Comparison of ENCODE assay signal across 16 cellular contexts in the genomic region with DNA sequence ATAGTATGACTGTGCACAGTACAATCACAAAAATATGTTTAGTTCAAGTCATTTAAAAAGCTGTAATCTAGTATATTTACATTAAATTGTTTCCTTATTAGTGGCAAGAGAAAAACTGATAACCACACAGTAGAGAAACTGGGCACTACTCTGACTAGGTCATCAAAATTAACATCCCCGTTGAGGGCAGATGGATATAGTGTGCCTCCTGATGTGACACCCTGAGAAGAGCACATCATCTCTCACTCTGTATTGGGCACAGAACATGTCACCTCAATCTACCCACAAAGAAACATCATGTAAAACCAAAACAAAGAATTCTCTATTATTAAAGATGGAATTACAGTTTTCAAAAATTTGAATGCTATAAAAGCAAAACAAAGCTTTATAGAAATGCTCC.
DNase-seq lines count a peak whose midpoint lies in the region; TF ChIP-seq lines count a peak whose summit lies in the region.
"Had no signal": no experiment of that assay in that cellular context is flagged by ENCODE, and none has a peak within 500 bp of the region (broad histone marks: within the 10 kb centered on the region; RNA-seq: fewer than 3 reads in every experiment).

No MANE protein-coding gene starts in this region.

- H3K4me1 ChIP-seq in endodermal cell (ENCODE audit: control insufficient read depth, insufficient read depth, low read length) (peaks cover 2% of the 10 kb centered on the region), mesodermal cell (ENCODE audit: control insufficient read depth, insufficient read depth, low read length, poor library complexity, severe bottlenecking) (peaks cover 47% of the 10 kb centered on the region), stomach (peaks cover 0 to 48% (median 25%) of the 10 kb centered on the region in 4 donors), H9 (ENCODE audit: insufficient read depth, low read length) (no peaks in the 10 kb centered on the region)
- H3K4me1 ChIP-seq: BLaER1 treated with 17β-estradiol and CSF1 and Interleukin-3, amounts not matched to agents 10 nM and 100 nM had no signal

- H3K27me3 ChIP-seq in endodermal cell (ENCODE audit: control insufficient read depth, insufficient read depth, low read length, poor library complexity, severe bottlenecking), result no peaks in the 10 kb centered on the region
- H3K27me3 ChIP-seq in stomach, result no peaks in the 10 kb centered on the region
- H3K27me3 ChIP-seq in H9 (ENCODE audit: insufficient read depth, low read length), result no peaks in the 10 kb centered on the region
- H3K27me3 ChIP-seq: BLaER1 treated with 17β-estradiol and CSF1 and Interleukin-3, amounts not matched to agents 10 nM and 100 nM had no signal

- no peak overlapping the region for H4K8ac ChIP-seq in H9 (replicated peaks; ENCODE audit: insufficient read length, low read depth, low read length)

- H3K14ac ChIP-seq in H9 (ENCODE audit: insufficient read depth, low read length), result no peak overlapping the region

- H3K27ac ChIP-seq in endodermal cell (ENCODE audit: low read depth, low read length) (peak overlapping the region; percentile 73), mesodermal cell (ENCODE audit: low read depth, low read length, severe bottlenecking) (peak overlapping the region; percentile 96), stomach (peak overlapping the region in 3 of 5 donors; percentile 21 to 58 (median 55)), H9 (ENCODE audit: insufficient read length, low read depth, low read length) (no peak overlapping the region)
- H3K27ac ChIP-seq: BLaER1 treated with 17β-estradiol and CSF1 and Interleukin-3, amounts not matched to agents 10 nM and 100 nM had no signal

- DNase-seq in M059J (ENCODE audit: low read depth) (peak; percentile 14), endodermal cell (no peak), stomach (no peak), CD14-positive monocyte (ENCODE audit: low spot score) (no peak), kidney glomerular epithelial cell (lab: John Stamatoyannopoulos, UW) (no peak), H9 (no peak), NCI-H1436 treated with DMSO at 0.1 percent for 48 hours (lab: John Stamatoyannopoulos, UW) (no peak)
- DNase-seq: activated CD4-positive, alpha-beta T cell treated with anti-CD3 and anti-CD28 coated beads, Interleukin-2, amount 50 U/mL, for 48 hours; DND-41; effector CD4-positive, alpha-beta T cell; NCI-H1436; NCI-H524 treated with DMSO at 0.1 percent for 48 hours; nucleus accumbens had no signal

- H3K9me3 Mint-ChIP-seq in endodermal cell, result no peaks in the 10 kb centered on the region
- peaks cover 0 to 2% (median 0%) of the 10 kb centered on the region in 7 donors for H3K9me3 Mint-ChIP-seq in CD14-positive monocyte
- H3K9me3 Mint-ChIP-seq in H9, result no peaks in the 10 kb centered on the region
- H3K9me3 Mint-ChIP-seq: activated T-helper 1 cell treated with anti-CD3 and anti-CD28 coated beads, Interleukin-12 subunit alpha, Interleukin-12 subunit beta, Interleukin-2, Interleukin-4 antibody, amounts not matched to agents 30 ng/mL and 10 ng/mL and 1 ng/mL, durations not matched to agents 14 hours and 24 hours and 36 hours had no signal

- H2BK5ac ChIP-seq in H9 (ENCODE audit: insufficient read length, low read length), result no peak overlapping the region

- H4K5ac ChIP-seq in H9 (ENCODE audit: insufficient read length, low read depth, low read length), result no peak overlapping the region

- no peak for TF ChIP-seq POLR2A in stomach (IDR thresholded peaks at IDR 0.05)

- no peaks in the 10 kb centered on the region for H3K23me2 ChIP-seq in H9 (ENCODE audit: insufficient read length, low read depth, low read length, poor library complexity, severe bottlenecking)

- no peak overlapping the region for H3K4ac ChIP-seq in H9 (ENCODE audit: low read depth, low read length)

- H3K36me3 ChIP-seq in endodermal cell (ENCODE audit: control insufficient read depth, insufficient read depth, low read length), result no peaks in the 10 kb centered on the region
- no peaks in the 10 kb centered on the region for H3K36me3 ChIP-seq in mesodermal cell (ENCODE audit: control insufficient read depth, insufficient read depth, low read length)
- H3K36me3 ChIP-seq in stomach, result no peaks in the 10 kb centered on the region
- H3K36me3 ChIP-seq: BLaER1 treated with 17β-estradiol and CSF1 and Interleukin-3, amounts not matched to agents 10 nM and 100 nM had no signal

- WGBS in endodermal cell (ENCODE audit: insufficient coverage in 1 of 2, insufficient read length in 1 of 2), 2 experiments, result 95 to 100% methylated on average over 1 of the region's 1 CpG
- WGBS in mesodermal cell (ENCODE audit: insufficient coverage in 2 of 2), 2 experiments, result no CpG with 5 or more reads among the region's 1 CpG
- 23 to 32% (median 28%) methylated on average over 1 of the region's 1 CpG for WGBS in stomach, 5 donors
- WGBS in H9 (ENCODE audit: extremely low coverage, insufficient read length, low lambda C conversion rate), result no CpG with 5 or more reads among the region's 1 CpG

- H2AFZ ChIP-seq in H9 (ENCODE audit: low read length), result no peak overlapping the region

- TF ChIP-seq EP300 in stomach (IDR thresholded peaks at IDR 0.05), result no peak

- H3K9ac ChIP-seq in endodermal cell (ENCODE audit: extremely low read depth, low read length, poor library complexity, severe bottlenecking), result no peak overlapping the region
- no peak overlapping the region for H3K9ac ChIP-seq in H9 (ENCODE audit: extremely low read depth, insufficient read length, low read length)
- H3K9ac ChIP-seq: BLaER1 treated with 17β-estradiol and CSF1 and Interleukin-3, amounts not matched to agents 10 nM and 100 nM had no signal

- H3K27ac Mint-ChIP-seq in endodermal cell (no peak overlapping the region), CD14-positive monocyte (no peak overlapping the region), H9 (no peak overlapping the region)
- H3K27ac Mint-ChIP-seq: activated T-helper 1 cell treated with anti-CD3 and anti-CD28 coated beads, Interleukin-12 subunit alpha, Interleukin-12 subunit beta, Interleukin-2, Interleukin-4 antibody, amounts not matched to agents 30 ng/mL and 10 ng/mL and 1 ng/mL, durations not matched to agents 14 hours and 24 hours and 36 hours had no signal

- H3K4me2 ChIP-seq in H9 (ENCODE audit: insufficient read depth, insufficient read length, low read length), result no peak overlapping the region
- H3K4me2 ChIP-seq: BLaER1 treated with 17β-estradiol and CSF1 and Interleukin-3, amounts not matched to agents 10 nM and 100 nM had no signal

- no peaks in the 10 kb centered on the region for H3K79me2 ChIP-seq in H9 (ENCODE audit: insufficient read depth, low read length)

- no peak overlapping the region for H3K18ac ChIP-seq in H9 (ENCODE audit: insufficient read length, low read depth, low read length)

- no peak overlapping the region for H2AK5ac ChIP-seq in H9 (ENCODE audit: insufficient read length, low read length)

- H3T11ph ChIP-seq in H9 (ENCODE audit: low read length), result no peak overlapping the region

- H3K9me3 ChIP-seq in endodermal cell (ENCODE audit: control insufficient read depth, low read length), result no peaks in the 10 kb centered on the region
- no peaks in the 10 kb centered on the region for H3K9me3 ChIP-seq in mesodermal cell (ENCODE audit: control insufficient read depth, low read length)
- no peaks in the 10 kb centered on the region for H3K9me3 ChIP-seq in stomach
- no peaks in the 10 kb centered on the region for H3K9me3 ChIP-seq in H9 (ENCODE audit: control insufficient read depth, low read depth, low read length)
- H3K9me3 ChIP-seq: BLaER1 treated with 17β-estradiol and CSF1 and Interleukin-3, amounts not matched to agents 10 nM and 100 nM had no signal

- no peaks in the 10 kb centered on the region for H3K27me3 Mint-ChIP-seq in endodermal cell (ENCODE audit: insufficient read depth)
- H3K27me3 Mint-ChIP-seq in CD14-positive monocyte (ENCODE audit: low read depth in 3 of 3), result no peaks in the 10 kb centered on the region
- no peaks in the 10 kb centered on the region for H3K27me3 Mint-ChIP-seq in H9 (ENCODE audit: low read depth)

- no peak overlapping the region for H4K91ac ChIP-seq in H9 (ENCODE audit: insufficient read length, low read depth, low read length)

- H3K4me3 Mint-ChIP-seq in endodermal cell (no peak overlapping the region), CD14-positive monocyte (no peak overlapping the region), H9 (no peak overlapping the region)
- H3K4me3 Mint-ChIP-seq: activated T-helper 1 cell treated with anti-CD3 and anti-CD28 coated beads, Interleukin-12 subunit alpha, Interleukin-12 subunit beta, Interleukin-2, Interleukin-4 antibody, amounts not matched to agents 30 ng/mL and 10 ng/mL and 1 ng/mL, durations not matched to agents 14 hours and 24 hours and 36 hours had no signal

- H3K23ac ChIP-seq in H9 (ENCODE audit: insufficient read length, low read depth, low read length), result no peak overlapping the region

- H3K56ac ChIP-seq in H9 (ENCODE audit: insufficient read length, low read depth, low read length), result no peak overlapping the region

- no peak overlapping the region for H2BK12ac ChIP-seq in H9 (ENCODE audit: insufficient read length, low read depth, low read length)

- H2BK20ac ChIP-seq in H9 (ENCODE audit: low read depth, low read length, poor library complexity, severe bottlenecking), result no peak overlapping the region

- no peaks in the 10 kb centered on the region for H3K79me1 ChIP-seq in H9 (ENCODE audit: insufficient read depth, low read depth, low read length, poor library complexity, severe bottlenecking)

- H3K4me3 ChIP-seq in endodermal cell (ENCODE audit: low read length), result no peak overlapping the region
- no peak overlapping the region for H3K4me3 ChIP-seq in mesodermal cell (ENCODE audit: extremely low read depth, insufficient read depth, low read length, poor library complexity, severe bottlenecking)
- no peak overlapping the region for H3K4me3 ChIP-seq in stomach
- H3K4me3 ChIP-seq: BLaER1 treated with 17β-estradiol and CSF1 and Interleukin-3, amounts not matched to agents 10 nM and 100 nM had no signal

- TF ChIP-seq CTCF in endodermal cell (conservative IDR thresholded peaks at IDR 0.05) (no peak), stomach (IDR thresholded peaks at IDR 0.05) (no peak), CD14-positive monocyte (IDR thresholded peaks at IDR 0.05) (no peak), H9 (conservative IDR thresholded peaks at IDR 0.05) (no peak)

- no peak overlapping the region for H2BK15ac ChIP-seq in H9 (ENCODE audit: low read depth, low read length)

- no peak overlapping the region for H2BK120ac ChIP-seq in H9 (ENCODE audit: low read depth, low read length, poor library complexity, severe bottlenecking)

- H3K36me3 Mint-ChIP-seq in endodermal cell (ENCODE audit: low read depth), result no peaks in the 10 kb centered on the region
- H3K36me3 Mint-ChIP-seq in CD14-positive monocyte, result no peaks in the 10 kb centered on the region
- H3K36me3 Mint-ChIP-seq in H9 (ENCODE audit: insufficient read depth in 1 of 3, low read depth in 3 of 3), result no peaks in the 10 kb centered on the region

- intact Hi-C loops in stomach (cut with DNase I; ENCODE audit: low total_unique reads), result no loop called here
- intact Hi-C loops in CD14-positive monocyte (cut with micrococcal nuclease), result no loop called here

- peaks cover 16% of the 10 kb centered on the region for H3K4me1 Mint-ChIP-seq in endodermal cell
- H3K4me1 Mint-ChIP-seq in CD14-positive monocyte, result peaks cover 3% of the 10 kb centered on the region
- peaks cover 7 to 9% of the 10 kb centered on the region in 2 experiments for H3K4me1 Mint-ChIP-seq in H9

- no peaks in the 10 kb centered on the region for H4K20me1 ChIP-seq in H9 (ENCODE audit: control insufficient read depth, insufficient read depth, insufficient read length)
- H4K20me1 ChIP-seq: BLaER1 treated with 17β-estradiol and CSF1 and Interleukin-3, amounts not matched to agents 10 nM and 100 nM had no signal
